In the genomic region with DNA sequence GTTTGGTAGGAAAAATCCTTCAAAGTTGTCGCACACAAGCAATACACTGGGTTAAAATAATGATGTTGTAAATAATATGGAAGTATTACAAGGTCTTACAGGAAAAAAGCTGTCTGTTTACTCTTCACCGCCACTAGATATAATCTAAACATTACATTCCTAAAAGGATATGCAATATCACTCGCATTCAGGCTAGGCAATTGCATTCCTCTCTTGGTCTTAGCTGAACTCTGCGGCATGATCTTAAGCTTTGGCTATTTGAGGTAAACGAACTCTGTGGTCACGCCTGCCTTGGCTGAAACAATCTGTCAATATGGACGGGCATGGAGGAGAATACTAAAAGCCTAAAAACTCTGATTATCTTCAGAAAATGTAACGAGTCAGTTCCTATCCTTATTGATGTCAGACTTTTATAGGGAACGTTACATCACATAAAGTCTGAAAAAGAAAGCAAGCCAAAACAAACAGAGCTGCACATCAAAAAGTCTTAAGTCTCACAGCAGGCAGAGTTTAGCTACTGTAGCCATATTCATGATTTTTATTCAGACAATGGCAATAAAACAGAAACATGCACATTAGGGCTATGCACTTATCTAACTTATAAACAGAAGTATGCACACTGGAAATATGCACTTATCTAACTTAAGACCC, we compare ENCODE assay signal across 12 cellular contexts. TPM values are rescaled to one million over a fixed set of nuclear protein-coding genes. Genes with fewer than 3 reads are reported as not detected.
DNase-seq lines count a peak whose midpoint lies in the region; ATAC-seq, FAIRE-seq and TF ChIP-seq lines count a peak whose summit lies in the region.
"Had no signal": no experiment of that assay in that cellular context is flagged by ENCODE, and none has a peak within 500 bp of the region (broad histone marks: within the 10 kb centered on the region; RNA-seq: fewer than 3 reads in every experiment).

No MANE protein-coding gene starts in this region.

- H3K4me3 ChIP-seq in left lung: no peak overlapping the region

- no peaks in the 10 kb centered on the region for H3K36me3 ChIP-seq in left lung

- no peaks in the 10 kb centered on the region for H3K27me3 ChIP-seq in left lung

- intact Hi-C loops in Right ventricle myocardium superior (cut with DNase I) (no loop called here), cardiac septum (cut with DNase I) (no loop called here), left lung (cut with DNase I) (no loop called here)

- peaks cover 0 to 5% of the 10 kb centered on the region in 2 donors for H3K4me1 ChIP-seq in left lung

- FAIRE-seq in urothelium cell line (lab: Jason Lieb, UNC): peak; percentile 35

- DNase-seq in Right ventricle myocardium superior (no peak), cardiac septum (ENCODE audit: low spot score) (no peak), amniotic stem cell (lab: John Stamatoyannopoulos, UW) (peak; percentile 63), left lung (no peak), urothelium cell line (ENCODE audit: low spot score) (peak; percentile 70), COLO829 (ENCODE audit: low spot score) (no peak)
- DNase-seq in activated T-cell treated with anti-CD3 and anti-CD28 coated beads, Interleukin-2, amount 50 U/mL, for 48 hours: no peak
- DNase-seq in effector CD4-positive, alpha-beta T cell: no peak
- DNase-seq: activated CD4-positive, alpha-beta T cell treated with anti-CD3 and anti-CD28 coated beads, Interleukin-2, amount 50 U/mL, for 48 hours; CD4-positive, CD25-positive, alpha-beta regulatory T cell; head of caudate nucleus; NCI-H1694 had no signal

- peak overlapping the region in 1 of 2 donors; percentile 19 for H3K27ac ChIP-seq in left lung

- no peak for TF ChIP-seq CTCF in left lung (IDR thresholded peaks at IDR 0.05)

- ATAC-seq in Right ventricle myocardium superior (ENCODE audit: poor library complexity) (peak; percentile 39), left lung (peak; percentile 74)

- no peaks in the 10 kb centered on the region for H3K9me3 ChIP-seq in left lung

RNA-seq across cellular contexts. Expression of a gene that starts 30.8 kb away (rescaled TPM):
- total RNA-seq in Right ventricle myocardium superior: 160 TPM
- 183 TPM for total RNA-seq in cardiac septum
- 10 to 100 TPM; 14.4 to 25.7 TPM for total RNA-seq in left lung
- total RNA-seq: CD4-positive, CD25-positive, alpha-beta regulatory T cell had no signal

Comparison
In these comparisons a context has a peak if more than half of its experiments do, and no peak if none do; other contexts are left out.
1. DNase-seq: peak in amniotic stem cell (single experiment) and urothelium cell line (single experiment); none in Right ventricle myocardium superior (single experiment), cardiac septum (single experiment), left lung (0 of 2), COLO829 (single experiment), activated T-cell treated with anti-CD3 and anti-CD28 coated beads, Interleukin-2, amount 50 U/mL, for 48 hours (0 of 2) and effector CD4-positive, alpha-beta T cell (single experiment).